1 cellular context compared by ENCODE assay signal in genomic region chr12:104419717-104420116, GRCh38.
A peak's percentile ranks its signal among the peaks of the same experiment; 100 is the strongest.
TF ChIP-seq lines count a peak whose summit lies in the region.

No MANE protein-coding gene starts in this region.

TF ChIP-seq in liver, 16 proteins besides CTCF, POLR2A, EP300 and RAD21:
- TF ChIP-seq REST (IDR thresholded peaks at IDR 0.05) (no peak), HNF4A (conservative IDR thresholded peaks at IDR 0.05) (peak; percentile 42 to 54), JUND (IDR thresholded peaks at IDR 0.05) (no peak)
